In the genomic region with DNA sequence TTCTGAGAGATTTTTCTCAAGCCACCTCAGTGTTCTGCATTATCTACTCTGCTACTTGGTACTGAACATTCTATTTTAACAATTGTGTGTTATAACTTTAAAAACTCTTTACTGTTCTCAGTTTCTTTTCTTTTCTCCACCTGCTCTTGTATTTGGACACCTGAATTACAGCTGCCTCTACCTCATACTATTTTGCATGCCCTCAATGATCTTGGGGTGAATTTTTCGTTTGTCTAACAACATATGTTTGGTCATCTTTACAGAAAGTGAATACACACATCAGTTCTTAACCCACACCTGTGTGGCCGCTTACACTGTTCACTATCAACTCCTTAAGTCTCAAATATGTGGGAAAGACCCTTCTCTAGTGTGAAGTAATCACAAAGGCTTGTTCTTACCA, we compare ENCODE assay signal across 20 cellular contexts. TPM values are rescaled to one million over a fixed set of nuclear protein-coding genes. Genes with fewer than 3 reads are reported as not detected.
A peak's percentile ranks its signal among the peaks of the same experiment; 100 is the strongest.
DNase-seq lines count a peak whose midpoint lies in the region; ATAC-seq and TF ChIP-seq lines count a peak whose summit lies in the region.
"Had no signal": no experiment of that assay in that cellular context is flagged by ENCODE, and none has a peak within 500 bp of the region (broad histone marks: within the 10 kb centered on the region; RNA-seq: fewer than 3 reads in every experiment).

No MANE protein-coding gene starts in this region.

- H3K4me3 Mint-ChIP-seq in activated CD8-positive, alpha-beta T cell treated with anti-CD3 and anti-CD28 coated beads for 36 hours = no peak overlapping the region
- H3K4me3 Mint-ChIP-seq in activated CD8-positive, alpha-beta T cell treated with anti-CD3 and anti-CD28 coated beads, Interleukin-2, amount 10 ng/mL, durations not matched to agents 7 days and 5 days = no peak overlapping the region
- H3K4me3 Mint-ChIP-seq in central memory CD8-positive, alpha-beta T cell = no peak overlapping the region
- H3K4me3 Mint-ChIP-seq in activated CD4-positive, alpha-beta T cell treated with anti-CD3 and anti-CD28 coated beads, Interleukin-2, amount 10 ng/mL, durations not matched to agents 7 days and 5 days = no peak overlapping the region
- H3K4me3 Mint-ChIP-seq: activated naive CD4-positive, alpha-beta T cell treated with anti-CD3 and anti-CD28 coated beads, Interleukin-2, amount 50 U/mL, for 24 hours; activated T-cell treated with anti-CD3 and anti-CD28 coated beads, Interleukin-2, amount 50 U/mL, for 24 hours had no signal

- no peaks in the 10 kb centered on the region for H3K27me3 Mint-ChIP-seq in activated CD8-positive, alpha-beta T cell treated with anti-CD3 and anti-CD28 coated beads for 36 hours
- no peaks in the 10 kb centered on the region for H3K27me3 Mint-ChIP-seq in activated CD8-positive, alpha-beta T cell treated with anti-CD3 and anti-CD28 coated beads, Interleukin-2, amount 10 ng/mL, durations not matched to agents 7 days and 5 days (ENCODE audit: low read depth)
- H3K27me3 Mint-ChIP-seq in central memory CD8-positive, alpha-beta T cell = no peaks in the 10 kb centered on the region
- no peaks in the 10 kb centered on the region for H3K27me3 Mint-ChIP-seq in activated CD4-positive, alpha-beta T cell treated with anti-CD3 and anti-CD28 coated beads, Interleukin-2, amount 10 ng/mL, durations not matched to agents 7 days and 5 days
- H3K27me3 Mint-ChIP-seq: activated naive CD4-positive, alpha-beta T cell treated with anti-CD3 and anti-CD28 coated beads, Interleukin-2, amount 50 U/mL, for 24 hours; activated T-cell treated with anti-CD3 and anti-CD28 coated beads, Interleukin-2, amount 50 U/mL, for 24 hours; naive thymus-derived CD4-positive, alpha-beta T cell had no signal

- 78 to 82% methylated on average over 2 of the region's 2 CpGs for WGBS in lower leg skin, 2 donors

- POLR2A ChIA-PET in activated CD8-positive, alpha-beta T cell treated with anti-CD3 and anti-CD28 coated beads for 36 hours (lab: Charles Lee) = no interaction called here
- POLR2A ChIA-PET in activated CD8-positive, alpha-beta T cell treated with anti-CD3 and anti-CD28 coated beads, Interleukin-2, amount 10 ng/mL, durations not matched to agents 7 days and 5 days (lab: Charles Lee) = no interaction called here
- POLR2A ChIA-PET in activated CD4-positive, alpha-beta T cell treated with anti-CD3 and anti-CD28 coated beads, Interleukin-2, amount 10 ng/mL, durations not matched to agents 7 days and 5 days (lab: Charles Lee) = no interaction called here

- no peak for TF ChIP-seq CTCF in activated CD8-positive, alpha-beta T cell treated with anti-CD3 and anti-CD28 coated beads for 36 hours (IDR thresholded peaks at IDR 0.05)
- no peak for TF ChIP-seq CTCF in lower leg skin (IDR thresholded peaks at IDR 0.05)

- intact Hi-C loops in activated CD8-positive, alpha-beta T cell treated with anti-CD3 and anti-CD28 coated beads for 36 hours (cut with micrococcal nuclease) = no loop called here
- intact Hi-C loops in lower leg skin (cut with DNase I; ENCODE audit: low total_unique reads) = no loop called here

- no peak for TF ChIP-seq POLR2A in lower leg skin (IDR thresholded peaks at IDR 0.05)

- CTCF ChIA-PET in activated CD8-positive, alpha-beta T cell treated with anti-CD3 and anti-CD28 coated beads for 36 hours (lab: Charles Lee) = interaction anchor here (0.7 to 0.8 kb wide), 2 partner anchors 26 to 596 kb away, joined by 3 read pairs; no protein-coding TSS in a partner anchor
- CTCF ChIA-PET in activated CD8-positive, alpha-beta T cell treated with anti-CD3 and anti-CD28 coated beads, Interleukin-2, amount 10 ng/mL, durations not matched to agents 7 days and 5 days (lab: Charles Lee) = no interaction called here
- CTCF ChIA-PET in activated CD4-positive, alpha-beta T cell treated with anti-CD3 and anti-CD28 coated beads, Interleukin-2, amount 10 ng/mL, durations not matched to agents 7 days and 5 days (lab: Charles Lee) = interaction anchor here (1.5 kb wide), 1 partner anchor 10 kb away, joined by 4 read pairs; no protein-coding TSS in a partner anchor

- no peak overlapping the region for H3K4me3 ChIP-seq in lower leg skin (ENCODE audit: low read depth, poor library complexity, severe bottlenecking)
- H3K4me3 ChIP-seq: lung had no signal

- DNase-seq in activated CD8-positive, alpha-beta T cell treated with anti-CD3 and anti-CD28 coated beads for 36 hours = no peak
- DNase-seq in activated CD8-positive, alpha-beta T cell treated with anti-CD3 and anti-CD28 coated beads, Interleukin-2, amount 10 ng/mL, durations not matched to agents 7 days and 5 days = no peak
- no peak for DNase-seq in central memory CD8-positive, alpha-beta T cell (ENCODE audit: low spot score in 2 of 2)
- DNase-seq in activated CD4-positive, alpha-beta T cell treated with anti-CD3 and anti-CD28 coated beads, Interleukin-2, amount 10 ng/mL, durations not matched to agents 7 days and 5 days = no peak
- no peak for DNase-seq in stimulated activated CD4-positive, alpha-beta T cell treated with anti-CD3 and anti-CD28 coated beads, Interleukin-1b, Interleukin-23, amount 100 ng/mL, for 48 hours
- DNase-seq in lower leg skin (ENCODE audit: low spot score in 2 of 2) (no peak), NCI-H1436 treated with DMSO at 0.1 percent for 48 hours (lab: John Stamatoyannopoulos, UW) (no peak)
- DNase-seq: activated CD4-positive, alpha-beta T cell treated with anti-CD3 and anti-CD28 coated beads, Interleukin-2, amount 50 U/mL, for 4 hours; activated T-cell treated with anti-CD3 and anti-CD28 coated beads, Interleukin-2, amount 50 U/mL, for 24 hours; GF-D8; IMR-90; naive thymus-derived CD4-positive, alpha-beta T cell; NCI-H2081 treated with DMSO at 0.1 percent for 48 hours; NCI-H510A; Right ventricle myocardium superior; stimulated activated CD4-positive, alpha-beta T cell treated with anti-CD3 and anti-CD28 coated beads, Interleukin-4, amount 100 ng/mL, for 1 hour; substantia nigra had no signal

- no peaks in the 10 kb centered on the region for H3K9me3 Mint-ChIP-seq in activated CD8-positive, alpha-beta T cell treated with anti-CD3 and anti-CD28 coated beads for 36 hours
- peaks cover 3% of the 10 kb centered on the region for H3K9me3 Mint-ChIP-seq in activated CD8-positive, alpha-beta T cell treated with anti-CD3 and anti-CD28 coated beads, Interleukin-2, amount 10 ng/mL, durations not matched to agents 7 days and 5 days (ENCODE audit: insufficient read depth)
- no peaks in the 10 kb centered on the region for H3K9me3 Mint-ChIP-seq in central memory CD8-positive, alpha-beta T cell
- no peaks in the 10 kb centered on the region for H3K9me3 Mint-ChIP-seq in activated CD4-positive, alpha-beta T cell treated with anti-CD3 and anti-CD28 coated beads, Interleukin-2, amount 10 ng/mL, durations not matched to agents 7 days and 5 days
- H3K9me3 Mint-ChIP-seq: activated naive CD4-positive, alpha-beta T cell treated with anti-CD3 and anti-CD28 coated beads, Interleukin-2, amount 50 U/mL, for 24 hours; activated T-cell treated with anti-CD3 and anti-CD28 coated beads, Interleukin-2, amount 50 U/mL, for 24 hours had no signal

- no peak for ATAC-seq in activated CD8-positive, alpha-beta T cell treated with anti-CD3 and anti-CD28 coated beads for 36 hours
- ATAC-seq in activated CD8-positive, alpha-beta T cell treated with anti-CD3 and anti-CD28 coated beads, Interleukin-2, amount 10 ng/mL, durations not matched to agents 7 days and 5 days = no peak
- ATAC-seq in HG03045 (IDR thresholded peaks at IDR 0.05; ENCODE audit: unreplicated experiment) = peak; percentile 56
- ATAC-seq in central memory CD8-positive, alpha-beta T cell (replicated peaks; ENCODE audit: extremely low read depth, poor library complexity, severe bottlenecking) = no peak
- ATAC-seq: naive thymus-derived CD4-positive, alpha-beta T cell had no signal

- H3K4me1 Mint-ChIP-seq in activated CD8-positive, alpha-beta T cell treated with anti-CD3 and anti-CD28 coated beads for 36 hours (ENCODE audit: low read depth) = peaks cover 27% of the 10 kb centered on the region
- peaks cover 26% of the 10 kb centered on the region for H3K4me1 Mint-ChIP-seq in activated CD8-positive, alpha-beta T cell treated with anti-CD3 and anti-CD28 coated beads, Interleukin-2, amount 10 ng/mL, durations not matched to agents 7 days and 5 days (ENCODE audit: low read depth)
- H3K4me1 Mint-ChIP-seq in central memory CD8-positive, alpha-beta T cell = peaks cover 34% of the 10 kb centered on the region
- H3K4me1 Mint-ChIP-seq in activated CD4-positive, alpha-beta T cell treated with anti-CD3 and anti-CD28 coated beads, Interleukin-2, amount 10 ng/mL, durations not matched to agents 7 days and 5 days = peaks cover 29% of the 10 kb centered on the region

- peak overlapping the region; percentile 15 for H3K27ac Mint-ChIP-seq in activated CD8-positive, alpha-beta T cell treated with anti-CD3 and anti-CD28 coated beads for 36 hours
- H3K27ac Mint-ChIP-seq in activated CD8-positive, alpha-beta T cell treated with anti-CD3 and anti-CD28 coated beads, Interleukin-2, amount 10 ng/mL, durations not matched to agents 7 days and 5 days = no peak overlapping the region
- H3K27ac Mint-ChIP-seq in central memory CD8-positive, alpha-beta T cell (ENCODE audit: low read depth) = peak overlapping the region; percentile 4
- no peak overlapping the region for H3K27ac Mint-ChIP-seq in activated CD4-positive, alpha-beta T cell treated with anti-CD3 and anti-CD28 coated beads, Interleukin-2, amount 10 ng/mL, durations not matched to agents 7 days and 5 days
- H3K27ac Mint-ChIP-seq: activated naive CD4-positive, alpha-beta T cell treated with anti-CD3 and anti-CD28 coated beads, Interleukin-2, amount 50 U/mL, for 24 hours; activated T-cell treated with anti-CD3 and anti-CD28 coated beads, Interleukin-2, amount 50 U/mL, for 24 hours had no signal

- H3K36me3 Mint-ChIP-seq in activated CD8-positive, alpha-beta T cell treated with anti-CD3 and anti-CD28 coated beads for 36 hours (ENCODE audit: low read depth) = peaks cover 15% of the 10 kb centered on the region
- peaks cover 8% of the 10 kb centered on the region for H3K36me3 Mint-ChIP-seq in activated CD8-positive, alpha-beta T cell treated with anti-CD3 and anti-CD28 coated beads, Interleukin-2, amount 10 ng/mL, durations not matched to agents 7 days and 5 days (ENCODE audit: low read depth)
- peaks cover 6% of the 10 kb centered on the region for H3K36me3 Mint-ChIP-seq in central memory CD8-positive, alpha-beta T cell (ENCODE audit: insufficient read depth)
- peaks cover 13% of the 10 kb centered on the region for H3K36me3 Mint-ChIP-seq in activated CD4-positive, alpha-beta T cell treated with anti-CD3 and anti-CD28 coated beads, Interleukin-2, amount 10 ng/mL, durations not matched to agents 7 days and 5 days (ENCODE audit: low read depth)

RNA-seq across cellular contexts. Expression of gene PTPN2, which starts 16.3 kb away (rescaled TPM):
- total RNA-seq in activated CD8-positive, alpha-beta T cell treated with anti-CD3 and anti-CD28 coated beads for 36 hours = 10 to 100 TPM; 50.8 to 55.8 TPM
- total RNA-seq in activated CD8-positive, alpha-beta T cell treated with anti-CD3 and anti-CD28 coated beads, Interleukin-2, amount 10 ng/mL, durations not matched to agents 7 days and 5 days = 10 to 100 TPM; 52.9 to 53.6 TPM
- 10 to 100 TPM; 61.0 to 69.7 TPM for total RNA-seq in activated CD4-positive, alpha-beta T cell treated with anti-CD3 and anti-CD28 coated beads, Interleukin-2, amount 10 ng/mL, durations not matched to agents 7 days and 5 days
- 10 to 100 TPM; 26.0 to 53.2 (median 40.4) TPM for total RNA-seq in lower leg skin

Comparison
In these comparisons a context has a peak if more than half of its experiments do, and no peak if none do; other contexts are left out.
1. H3K27ac Mint-ChIP-seq: peak in activated CD8-positive, alpha-beta T cell treated with anti-CD3 and anti-CD28 coated beads for 36 hours (single experiment) and central memory CD8-positive, alpha-beta T cell (single experiment); none in activated CD8-positive, alpha-beta T cell treated with anti-CD3 and anti-CD28 coated beads, Interleukin-2, amount 10 ng/mL, durations not matched to agents 7 days and 5 days (single experiment) and activated CD4-positive, alpha-beta T cell treated with anti-CD3 and anti-CD28 coated beads, Interleukin-2, amount 10 ng/mL, durations not matched to agents 7 days and 5 days (single experiment).